11 cellular contexts compared by ENCODE assay signal in genomic region chr10:73075829-73076228, GRCh38.
"Had no signal": no experiment of that assay in that cellular context is flagged by ENCODE, and none has a peak within 500 bp of the region (broad histone marks: within the 10 kb centered on the region; RNA-seq: fewer than 3 reads in every experiment).

No MANE protein-coding gene starts in this region.

- H3K4me3 ChIP-seq: mucosa of descending colon had no signal

- ATAC-seq: effector memory CD8-positive, alpha-beta T cell; mucosa of descending colon; naive thymus-derived CD8-positive, alpha-beta T cell; WTC11 had no signal

- FAIRE-seq: small intestine had no signal

- H3K27ac ChIP-seq: epithelial cell of prostate had no signal

- H3K9me3 ChIP-seq: mucosa of descending colon had no signal

- DNase-seq: activated gamma-delta T cell treated with Interleukin-2 at 50 U/mL for 16 hours; activated T-cell treated with anti-CD3 and anti-CD28 coated beads, Interleukin-2, amount 50 U/mL, for 1 hour; central memory CD4-positive, alpha-beta T cell; effector memory CD8-positive, alpha-beta T cell; mammary epithelial cell; mucosa of descending colon; naive thymus-derived CD8-positive, alpha-beta T cell; SHP77; small intestine had no signal
